In the genomic region with DNA sequence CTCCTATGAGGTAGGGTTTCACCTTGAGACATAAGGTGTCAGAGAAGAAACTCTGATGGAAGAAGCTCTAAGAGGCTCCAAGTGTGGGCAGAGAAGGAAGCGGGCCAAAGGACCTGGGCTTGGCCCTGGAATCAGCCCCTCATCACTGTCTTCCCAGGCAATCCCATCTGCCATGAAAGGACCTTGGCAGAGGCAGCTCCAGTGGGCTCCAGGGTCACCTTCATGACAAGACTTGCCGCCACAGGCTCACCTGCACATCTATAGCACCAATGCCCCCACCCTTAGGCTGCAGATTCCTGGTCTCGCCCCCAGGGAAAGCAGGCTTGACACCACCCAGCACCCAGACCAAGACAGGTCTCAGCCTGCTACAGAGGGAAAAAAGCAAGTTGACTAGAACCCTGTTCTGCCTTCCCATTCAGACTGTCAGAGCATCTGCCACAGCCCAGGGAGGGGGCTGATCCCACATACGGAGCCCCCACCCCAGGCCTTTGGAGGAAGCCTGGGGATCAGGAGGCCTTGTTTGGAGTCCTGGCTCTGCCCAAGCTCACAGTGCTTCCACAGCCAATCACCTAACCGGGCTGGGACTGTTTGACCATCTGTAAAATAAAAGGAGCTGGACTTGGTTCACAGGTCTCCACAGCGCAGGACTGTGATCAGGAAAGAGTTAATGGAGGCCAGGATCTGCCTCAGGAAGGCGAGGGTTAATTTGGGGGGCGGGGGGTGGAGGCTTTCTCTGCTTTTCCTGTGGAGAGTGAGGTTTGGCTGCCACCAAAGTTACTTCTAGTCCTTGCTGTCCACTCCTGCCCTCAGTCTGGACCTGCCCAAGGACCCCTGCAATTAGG, we compare ENCODE assay signal across 14 cellular contexts. TPM values are rescaled to one million over a fixed set of nuclear protein-coding genes. Genes with fewer than 3 reads are reported as not detected.
A peak's percentile ranks its signal among the peaks of the same experiment; 100 is the strongest.
DNase-seq lines count a peak whose midpoint lies in the region; ATAC-seq and TF ChIP-seq lines count a peak whose summit lies in the region.
"Had no signal": no experiment of that assay in that cellular context is flagged by ENCODE, and none has a peak within 500 bp of the region (broad histone marks: within the 10 kb centered on the region; RNA-seq: fewer than 3 reads in every experiment).

A gene (plus strand): TSS at position 809 of the 842 bp plus-strand sequence. CDS start 2,213 bp downstream, outside the sequence.

- H3K36me3 Mint-ChIP-seq in glutamatergic neuron (ENCODE audit: unreplicated experiment) (no peaks in the 10 kb centered on the region), neural crest cell (ENCODE audit: low read depth) (no peaks in the 10 kb centered on the region)
- H3K36me3 Mint-ChIP-seq: activated naive CD8-positive, alpha-beta T cell treated with anti-CD3 and anti-CD28 coated beads, Interleukin-2, amount 10 ng/mL, durations not matched to agents 7 days and 5 days; natural killer cell treated with Interleukin-12 subunit alpha and Interleukin-12 subunit beta and Interleukin-15 and Interleukin-18, amount 100 ng/mL, for 72 hours had no signal

- peaks cover 0 to 74% (median 0%) of the 10 kb centered on the region in 7 donors for H3K27me3 ChIP-seq in heart right ventricle
- H3K27me3 ChIP-seq in uterus: no peaks in the 10 kb centered on the region

- H3K27ac ChIP-seq in heart right ventricle: peak within 1 kb of the TSS; percentile 85 to 97 (median 93)
- H3K27ac ChIP-seq in uterus: peak within 1 kb of the TSS; percentile 39 to 63

- H3K4me3 ChIP-seq in heart right ventricle (peak within 1 kb of the TSS; percentile 19 to 70 (median 60)), uterus (peak within 1 kb of the TSS; percentile 12 to 34)

- H3K4me1 ChIP-seq in heart right ventricle (peaks cover 29 to 89% (median 65%) of the 10 kb centered on the region in 9 donors), uterus (no peaks in the 10 kb centered on the region)

- H3K36me3 ChIP-seq in heart right ventricle (peaks cover 0 to 6% (median 0%) of the 10 kb centered on the region in 9 donors), uterus (no peaks in the 10 kb centered on the region)

- ATAC-seq in heart right ventricle: peak in 6 of 8 donors; percentile 1 to 40 (median 7)
- no peak for ATAC-seq in Right ventricle myocardium inferior
- ATAC-seq in HG02852 (IDR thresholded peaks at IDR 0.05; ENCODE audit: unreplicated experiment): no peak
- ATAC-seq in GM21381 (IDR thresholded peaks at IDR 0.05; ENCODE audit: unreplicated experiment): no peak
- ATAC-seq: natural killer cell treated with Interleukin-12 subunit alpha and Interleukin-12 subunit beta and Interleukin-15 and Interleukin-18, amount 100 ng/mL, for 72 hours had no signal

- peaks cover 7% of the 10 kb centered on the region for H3K27me3 Mint-ChIP-seq in glutamatergic neuron (ENCODE audit: unreplicated experiment)
- peaks cover 46% of the 10 kb centered on the region for H3K27me3 Mint-ChIP-seq in neural crest cell (ENCODE audit: low read depth)

- H3K4me1 Mint-ChIP-seq in glutamatergic neuron (ENCODE audit: low read depth, unreplicated experiment): peaks cover 15% of the 10 kb centered on the region
- H3K4me1 Mint-ChIP-seq in neural crest cell: peaks cover 51% of the 10 kb centered on the region

- H3K27ac Mint-ChIP-seq in glutamatergic neuron (ENCODE audit: unreplicated experiment) (no peak within 1 kb of the TSS), neural crest cell (ENCODE audit: unreplicated experiment) (no peak within 1 kb of the TSS)
- H3K27ac Mint-ChIP-seq: activated B cell treated with CpG ODN at 0.5 μM for 24 hours; activated naive CD8-positive, alpha-beta T cell treated with anti-CD3 and anti-CD28 coated beads, Interleukin-2, amount 10 ng/mL, durations not matched to agents 7 days and 5 days; natural killer cell treated with Interleukin-12 subunit alpha and Interleukin-12 subunit beta and Interleukin-15 and Interleukin-18, amount 100 ng/mL, for 72 hours had no signal

- 42 to 46% methylated on average over 8 of the region's 8 CpGs for WGBS in heart right ventricle, 2 donors

- H3K4me3 Mint-ChIP-seq in glutamatergic neuron (ENCODE audit: unreplicated experiment): peak within 1 kb of the TSS; percentile 38
- H3K4me3 Mint-ChIP-seq in neural crest cell: peak within 1 kb of the TSS; percentile 81
- H3K4me3 Mint-ChIP-seq: activated B cell treated with CpG ODN at 0.5 μM for 24 hours; activated naive CD8-positive, alpha-beta T cell treated with anti-CD3 and anti-CD28 coated beads, Interleukin-2, amount 10 ng/mL, durations not matched to agents 7 days and 5 days; natural killer cell treated with Interleukin-12 subunit alpha and Interleukin-12 subunit beta and Interleukin-15 and Interleukin-18, amount 100 ng/mL, for 72 hours had no signal

- peak; percentile 15 to 19 for TF ChIP-seq POLR2A in uterus (IDR thresholded peaks at IDR 0.05)

- TF ChIP-seq CTCF in heart right ventricle (IDR thresholded peaks at IDR 0.05) (no peak), glutamatergic neuron (IDR thresholded peaks at IDR 0.05; ENCODE audit: partially characterized antibody, unreplicated experiment) (no peak), neural crest cell (conservative IDR thresholded peaks at IDR 0.05) (no peak), uterus (IDR thresholded peaks at IDR 0.05) (no peak)

- DNase-seq in heart right ventricle (peak in 1 of 2 donors; percentile 54), Right ventricle myocardium inferior (ENCODE audit: missing footprints) (no peak), glutamatergic neuron (no peak), neural crest cell (ENCODE audit: low read depth, low spot score) (no peak), uterus (peak in 1 of 2 donors; percentile 56), LoVo (ENCODE audit: low spot score) (no peak)
- DNase-seq: activated B cell treated with CpG ODN at 0.5 μM for 24 hours; activated naive CD8-positive, alpha-beta T cell treated with anti-CD3 and anti-CD28 coated beads, Interleukin-2, amount 10 ng/mL, durations not matched to agents 7 days and 5 days; cortex of kidney; islet precursor cell had no signal

- H3K9me3 ChIP-seq in heart right ventricle (no peaks in the 10 kb centered on the region), uterus (no peaks in the 10 kb centered on the region)

- intact Hi-C loops in heart right ventricle (cut with DNase I) (loop anchor here in 2 of 10 donors (2.0 to 10.0 kb wide), 2 partner anchors 48 to 264 kb away; a partner anchor contains a TSS), Right ventricle myocardium inferior (cut with DNase I) (loop anchor here (2.0 kb wide), 1 partner anchor 122 kb away; no protein-coding TSS in a partner anchor), uterus (cut with DNase I; ENCODE audit: low total_unique reads) (no loop called here)

- peaks cover 2% of the 10 kb centered on the region for H3K9me3 Mint-ChIP-seq in glutamatergic neuron (ENCODE audit: unreplicated experiment)
- H3K9me3 Mint-ChIP-seq in neural crest cell: no peaks in the 10 kb centered on the region
- H3K9me3 Mint-ChIP-seq: activated B cell treated with CpG ODN at 0.5 μM for 24 hours; activated naive CD8-positive, alpha-beta T cell treated with anti-CD3 and anti-CD28 coated beads, Interleukin-2, amount 10 ng/mL, durations not matched to agents 7 days and 5 days; natural killer cell treated with Interleukin-12 subunit alpha and Interleukin-12 subunit beta and Interleukin-15 and Interleukin-18, amount 100 ng/mL, for 72 hours had no signal

RNA-seq across cellular contexts. Expression of the gene that starts here (rescaled TPM):
- total RNA-seq in heart right ventricle: 1 to 10 TPM; 2.1 to 4.7 (median 3.1) TPM
- polyA plus RNA-seq in heart right ventricle: 1 to 10 TPM; 3.8 to 6.1 TPM
- total RNA-seq in Right ventricle myocardium inferior: 4.0 TPM
- total RNA-seq in glutamatergic neuron (ENCODE audit: unreplicated experiment): 0.25 TPM
- total RNA-seq in neural crest cell: 1.0 and 1.2 TPM in 2 replicates
- 10 to 100 TPM in 2 of 4 donors, 1 to 10 TPM in 2; 3.2 to 21.0 (median 14.0) TPM for total RNA-seq in uterus
- total RNA-seq: activated B cell treated with CpG ODN at 0.5 μM for 24 hours; activated naive CD8-positive, alpha-beta T cell treated with anti-CD3 and anti-CD28 coated beads, Interleukin-2, amount 10 ng/mL, durations not matched to agents 7 days and 5 days; M059J; natural killer cell treated with Interleukin-12 subunit alpha and Interleukin-12 subunit beta and Interleukin-15 and Interleukin-18, amount 100 ng/mL, for 72 hours had no signal

Comparison
In these comparisons a context has a peak if more than half of its experiments do, and no peak if none do; other contexts are left out.
1. ATAC-seq: peak in heart right ventricle (6 of 8); none in Right ventricle myocardium inferior (single experiment), HG02852 (single experiment) and GM21381 (single experiment).